Comparison of ENCODE assay signal across 14 cellular contexts in genomic region chr17:48522031-48522593, GRCh38. TPM values are rescaled to one million over a fixed set of nuclear protein-coding genes. Genes with fewer than 3 reads are reported as not detected.
DNase-seq lines count a peak whose midpoint lies in the region; ATAC-seq, FAIRE-seq and TF ChIP-seq lines count a peak whose summit lies in the region.
"Had no signal": no experiment of that assay in that cellular context is flagged by ENCODE, and none has a peak within 500 bp of the region (broad histone marks: within the 10 kb centered on the region; RNA-seq: fewer than 3 reads in every experiment).

No MANE protein-coding gene starts in this region.

- TF ChIP-seq POLR2A in esophagus muscularis mucosa (IDR thresholded peaks at IDR 0.05; ENCODE audit: low read depth) (no peak), esophagus squamous epithelium (IDR thresholded peaks at IDR 0.05) (no peak)

- FAIRE-seq in GM19239 (lab: Jason Lieb, UNC) = no peak
- FAIRE-seq: D721Med had no signal

- no peaks in the 10 kb centered on the region for H3K9me3 Mint-ChIP-seq in nephron
- H3K9me3 Mint-ChIP-seq: activated CD4-positive, alpha-beta memory T cell treated with anti-CD3 and anti-CD28 coated beads, Interleukin-2, amount 10 ng/mL, durations not matched to agents 7 days and 5 days; activated naive CD4-positive, alpha-beta T cell treated with anti-CD3 and anti-CD28 coated beads, Interleukin-2, amount 50 U/mL, for 72 hours had no signal

- peak overlapping the region; percentile 56 to 67 (median 61) for H3K4me3 Mint-ChIP-seq in nephron
- H3K4me3 Mint-ChIP-seq: activated CD4-positive, alpha-beta memory T cell treated with anti-CD3 and anti-CD28 coated beads, Interleukin-2, amount 10 ng/mL, durations not matched to agents 7 days and 5 days had no signal

- no peak for ATAC-seq in SK-N-SH treated with all-trans-retinoic acid at 6 μM for 48 hours
- ATAC-seq: activated naive CD4-positive, alpha-beta T cell treated with anti-CD3 and anti-CD28 coated beads, Interleukin-2, amount 50 U/mL, for 72 hours; heart left ventricle had no signal

- no peaks in the 10 kb centered on the region for H3K36me3 Mint-ChIP-seq in nephron (ENCODE audit: low read depth)
- H3K36me3 Mint-ChIP-seq: activated naive CD4-positive, alpha-beta T cell treated with anti-CD3 and anti-CD28 coated beads, Interleukin-2, amount 50 U/mL, for 72 hours had no signal

- TF ChIP-seq EP300 in esophagus muscularis mucosa (IDR thresholded peaks at IDR 0.05) = no peak

- in situ Hi-C loops in astrocyte of the spinal cord (cut with HindIII; ENCODE audit: low sequenced_read_pairs) = no loop called here

- 25% methylated on average over 8 of the region's 8 CpGs for WGBS in esophagus muscularis mucosa
- WGBS in esophagus squamous epithelium, 2 donors = 49 to 51% methylated on average over 4 to 5 of the region's 8 CpGs

- H3K4me3 ChIP-seq in astrocyte of the spinal cord (ENCODE audit: low read depth, low read length) (no peak overlapping the region), esophagus muscularis mucosa (no peak overlapping the region), esophagus squamous epithelium (no peak overlapping the region)
- H3K4me3 ChIP-seq: heart left ventricle had no signal

- peaks cover 45% of the 10 kb centered on the region for H3K27me3 Mint-ChIP-seq in nephron (ENCODE audit: low read depth)

- H3K36me3 ChIP-seq in esophagus muscularis mucosa (no peaks in the 10 kb centered on the region), esophagus squamous epithelium (no peaks in the 10 kb centered on the region)
- H3K36me3 ChIP-seq: heart left ventricle had no signal

- intact Hi-C loops in esophagus muscularis mucosa (cut with DNase I) = no loop called here
- intact Hi-C loops in esophagus squamous epithelium (cut with DNase I) = no loop called here

- H3K27ac Mint-ChIP-seq in nephron = peak overlapping the region; percentile 89 to 97 (median 90)
- H3K27ac Mint-ChIP-seq: activated CD4-positive, alpha-beta memory T cell treated with anti-CD3 and anti-CD28 coated beads, Interleukin-2, amount 10 ng/mL, durations not matched to agents 7 days and 5 days had no signal

- TF ChIP-seq CTCF in astrocyte of the spinal cord (IDR thresholded peaks at IDR 0.05; ENCODE audit: low read depth, low read length) (no peak), nephron (IDR thresholded peaks at IDR 0.05; ENCODE audit: unreplicated experiment in 3 of 3) (no peak), esophagus muscularis mucosa (IDR thresholded peaks at IDR 0.05) (no peak), esophagus squamous epithelium (IDR thresholded peaks at IDR 0.05) (no peak)

- no peaks in the 10 kb centered on the region for H3K9me3 ChIP-seq in esophagus muscularis mucosa
- no peaks in the 10 kb centered on the region for H3K9me3 ChIP-seq in esophagus squamous epithelium
- H3K9me3 ChIP-seq: heart left ventricle had no signal

- H3K27me3 ChIP-seq in esophagus muscularis mucosa (peaks cover 0 to 9% (median 0%) of the 10 kb centered on the region in 4 donors), esophagus squamous epithelium (peaks cover 0 to 92% (median under 1%) of the 10 kb centered on the region in 4 donors)

- DNase-seq in EL = peak; percentile 31
- peak; percentile 85 for DNase-seq in NCI-H2029 treated with DMSO at 0.1 percent for 48 hours (lab: John Stamatoyannopoulos, UW)
- DNase-seq in astrocyte of the spinal cord (ENCODE audit: low read depth, low spot score) = peak; percentile 29
- no peak for DNase-seq in esophagus muscularis mucosa (ENCODE audit: extremely low spot score)
- DNase-seq in esophagus squamous epithelium (lab: John Stamatoyannopoulos, UW) = no peak
- no peak for DNase-seq in GM19239 (ENCODE audit: insufficient read length, low spot score)
- DNase-seq: activated CD4-positive, alpha-beta memory T cell treated with anti-CD3 and anti-CD28 coated beads, Interleukin-2, amount 10 ng/mL, durations not matched to agents 7 days and 5 days had no signal

- H3K4me1 ChIP-seq in esophagus muscularis mucosa = peaks cover 0 to 23% (median 18%) of the 10 kb centered on the region in 4 donors
- H3K4me1 ChIP-seq in esophagus squamous epithelium = peaks cover 3 to 18% (median 4%) of the 10 kb centered on the region in 3 donors
- H3K4me1 ChIP-seq: heart left ventricle had no signal

- H3K27ac ChIP-seq in esophagus muscularis mucosa (replicated peaks in 1 of 4) (peak overlapping the region in 2 of 4 donors; percentile 19 to 38), esophagus squamous epithelium (no peak overlapping the region)

- peaks cover 55% of the 10 kb centered on the region for H3K4me1 Mint-ChIP-seq in nephron

TF ChIP-seq in SK-N-SH treated with all-trans-retinoic acid at 6 μM for 48 hours, 23 proteins besides CTCF, POLR2A, EP300 and RAD21:
- TF ChIP-seq BACH2 (CRISPR knock-in tag; IDR thresholded peaks at IDR 0.05; ENCODE audit: borderline replicate concordance) (no peak), CREB5 (CRISPR knock-in tag; IDR thresholded peaks at IDR 0.05; ENCODE audit: low read depth) (no peak), TCF4 (CRISPR knock-in tag; IDR thresholded peaks at IDR 0.05; ENCODE audit: borderline replicate concordance) (no peak), ZNF70 (CRISPR knock-in tag; IDR thresholded peaks at IDR 0.05) (no peak), TOX (CRISPR knock-in tag; IDR thresholded peaks at IDR 0.05; ENCODE audit: borderline replicate concordance) (no peak), PPARA (CRISPR knock-in tag; IDR thresholded peaks at IDR 0.05; ENCODE audit: borderline replicate concordance) (no peak), ZNF565 (CRISPR knock-in tag; conservative IDR thresholded peaks at IDR 0.05; ENCODE audit: low read depth) (no peak), ZFP3 (CRISPR knock-in tag; IDR thresholded peaks at IDR 0.05) (no peak), CSDC2 (CRISPR knock-in tag; IDR thresholded peaks at IDR 0.05) (no peak), POU6F1 (CRISPR knock-in tag; IDR thresholded peaks at IDR 0.05; ENCODE audit: borderline replicate concordance, low read depth) (no peak)

RNA-seq across cellular contexts. Expression of gene HOXB1, which starts 8.7 kb away (rescaled TPM):
- not detected for total RNA-seq in esophagus muscularis mucosa
- under 1 TPM in 1 of 4 donors, not detected in 3; 0.19 TPM for total RNA-seq in esophagus squamous epithelium
- total RNA-seq: activated CD4-positive, alpha-beta memory T cell treated with anti-CD3 and anti-CD28 coated beads, Interleukin-2, amount 10 ng/mL, durations not matched to agents 7 days and 5 days; activated naive CD4-positive, alpha-beta T cell treated with anti-CD3 and anti-CD28 coated beads, Interleukin-2, amount 50 U/mL, for 72 hours; dermis microvascular lymphatic vessel endothelial cell; heart left ventricle; NCI-H460 had no signal

RNA-seq across cellular contexts. Expression of gene HOXB2, which starts 22.8 kb away (rescaled TPM):
- total RNA-seq in esophagus muscularis mucosa (10 to 100 TPM; 36.3 to 86.4 (median 63.4) TPM), esophagus squamous epithelium (10 to 100 TPM in 3 of 4 donors, 1 to 10 TPM in 1; 9.2 to 24.2 (median 17.1) TPM)
- total RNA-seq: NCI-H460 had no signal

RNA-seq across cellular contexts. Expression of gene HOXB4, which starts 56.0 kb away (rescaled TPM):
- 1 to 10 TPM; 3.5 to 8.3 (median 5.0) TPM for total RNA-seq in esophagus muscularis mucosa
- 1 to 10 TPM in 3 of 4 donors, under 1 TPM in 1; 0.27 to 2.9 (median 1.8) TPM for total RNA-seq in esophagus squamous epithelium

Comparison
In these comparisons a context has a peak if more than half of its experiments do, and no peak if none do; other contexts are left out.
1. DNase-seq: peak in EL (single experiment), NCI-H2029 treated with DMSO at 0.1 percent for 48 hours (single experiment) and astrocyte of the spinal cord (single experiment); none in esophagus muscularis mucosa (single experiment), esophagus squamous epithelium (single experiment) and GM19239 (single experiment).